ENCODE assay signal across 22 cellular contexts in genomic region chr14:65817011-65817410, GRCh38.
"Had no signal": no experiment of that assay in that cellular context is flagged by ENCODE, and none has a peak within 500 bp of the region (broad histone marks: within the 10 kb centered on the region; RNA-seq: fewer than 3 reads in every experiment).

No MANE protein-coding gene starts in this region.

- H3K4me1 Mint-ChIP-seq: activated naive CD8-positive, alpha-beta T cell treated with anti-CD3 and anti-CD28 coated beads for 36 hours; stimulated activated memory B cell treated with anti-CD40 and anti-IgM and Interleukin-4, amounts not matched to agents 10 μg/mL and 1 μg/mL and 100 μg/mL, for 72 hours had no signal

- ATAC-seq: left ventricle myocardium superior; natural killer cell treated with Interleukin-12 subunit alpha and Interleukin-12 subunit beta and Interleukin-15 and Interleukin-18, amount 100 ng/mL, for 72 hours; psoas muscle; right cardiac atrium; stimulated activated memory B cell treated with anti-CD40 and anti-IgM and Interleukin-4, amounts not matched to agents 10 μg/mL and 1 μg/mL and 100 μg/mL, for 72 hours had no signal

- H3K27ac Mint-ChIP-seq: activated naive CD8-positive, alpha-beta T cell treated with anti-CD3 and anti-CD28 coated beads for 36 hours; dendritic cell treated with granulocyte-macrophage colony-stimulating factor and Interleukin-4, amounts not matched to agents 40 ng/mL and 50 ng/mL, for 4 days; natural killer cell treated with Interleukin-12 subunit alpha and Interleukin-12 subunit beta and Interleukin-15 and Interleukin-18, amount 100 ng/mL, for 72 hours; stimulated activated memory B cell treated with anti-CD40 and anti-IgM and Interleukin-4, amounts not matched to agents 10 μg/mL and 1 μg/mL and 100 μg/mL, for 72 hours had no signal

- H3K9me3 Mint-ChIP-seq: activated naive CD8-positive, alpha-beta T cell treated with anti-CD3 and anti-CD28 coated beads for 36 hours; dendritic cell treated with granulocyte-macrophage colony-stimulating factor and Interleukin-4, amounts not matched to agents 40 ng/mL and 50 ng/mL, for 4 days; natural killer cell treated with Interleukin-12 subunit alpha and Interleukin-12 subunit beta and Interleukin-15 and Interleukin-18, amount 100 ng/mL, for 72 hours; stimulated activated memory B cell treated with anti-CD40 and anti-IgM and Interleukin-4, amounts not matched to agents 10 μg/mL and 1 μg/mL and 100 μg/mL, for 72 hours had no signal

- DNase-seq: activated CD4-positive, alpha-beta T cell treated with anti-CD3 and anti-CD28 coated beads for 4 hours; activated CD4-positive, alpha-beta T cell treated with anti-CD3 and anti-CD28 coated beads, Interleukin-2, amount 50 U/mL, for 48 hours; activated CD4-positive, CD25-positive, alpha-beta regulatory T cell; activated naive CD4-positive, alpha-beta T cell treated with Interleukin-2 at 50 U/mL for 16 hours; activated naive CD8-positive, alpha-beta T cell treated with anti-CD3 and anti-CD28 coated beads for 36 hours; activated T-cell treated with anti-CD3 and anti-CD28 coated beads, Interleukin-2, amount 50 U/mL, for 48 hours; amniotic stem cell; effector CD4-positive, alpha-beta T cell; glutamatergic neuron; hippocampal formation; left ventricle myocardium superior; psoas muscle; right cardiac atrium; stomach; T1000; uterus had no signal

- H3K36me3 Mint-ChIP-seq: activated naive CD8-positive, alpha-beta T cell treated with anti-CD3 and anti-CD28 coated beads for 36 hours; natural killer cell treated with Interleukin-12 subunit alpha and Interleukin-12 subunit beta and Interleukin-15 and Interleukin-18, amount 100 ng/mL, for 72 hours; stimulated activated memory B cell treated with anti-CD40 and anti-IgM and Interleukin-4, amounts not matched to agents 10 μg/mL and 1 μg/mL and 100 μg/mL, for 72 hours had no signal

- H3K4me1 ChIP-seq: psoas muscle, stomach, suprapubic skin, tibial nerve, uterus had no signal

- H3K4me3 ChIP-seq: cardiac muscle cell, psoas muscle, stomach, suprapubic skin, tibial nerve, uterus had no signal

- H3K36me3 ChIP-seq: cardiac muscle cell, stomach, suprapubic skin, tibial nerve, uterus had no signal

- H3K27me3 ChIP-seq: cardiac muscle cell, suprapubic skin, tibial nerve, uterus had no signal

- H3K27ac ChIP-seq: cardiac muscle cell, psoas muscle, stomach, suprapubic skin, tibial nerve, uterus had no signal

- H3K9me3 ChIP-seq: psoas muscle, stomach, suprapubic skin, tibial nerve, uterus had no signal

- H3K4me3 Mint-ChIP-seq: activated naive CD8-positive, alpha-beta T cell treated with anti-CD3 and anti-CD28 coated beads for 36 hours; dendritic cell treated with granulocyte-macrophage colony-stimulating factor and Interleukin-4, amounts not matched to agents 40 ng/mL and 50 ng/mL, for 4 days; natural killer cell treated with Interleukin-12 subunit alpha and Interleukin-12 subunit beta and Interleukin-15 and Interleukin-18, amount 100 ng/mL, for 72 hours; stimulated activated memory B cell treated with anti-CD40 and anti-IgM and Interleukin-4, amounts not matched to agents 10 μg/mL and 1 μg/mL and 100 μg/mL, for 72 hours had no signal
